ENCODE assay signal across 14 cellular contexts in genomic region chr18:23938046-23938756, GRCh38.
A peak's percentile ranks its signal among the peaks of the same experiment; 100 is the strongest.
DNase-seq lines count a peak whose midpoint lies in the region; ATAC-seq and TF ChIP-seq lines count a peak whose summit lies in the region.
"Had no signal": no experiment of that assay in that cellular context is flagged by ENCODE, and none has a peak within 500 bp of the region (broad histone marks: within the 10 kb centered on the region; RNA-seq: fewer than 3 reads in every experiment).

No MANE protein-coding gene starts in this region.

- peak overlapping the region; percentile 25 for H3K4me3 Mint-ChIP-seq in activated T-helper 17 cell treated with anti-CD3 and anti-CD28 coated beads, Interleukin-2, amount 50 U/mL, for 72 hours

- peak; percentile 62 for ATAC-seq in HG03095 (IDR thresholded peaks at IDR 0.05; ENCODE audit: unreplicated experiment)
- ATAC-seq in activated T-helper 17 cell treated with anti-CD3 and anti-CD28 coated beads, Interleukin-2, amount 50 U/mL, for 72 hours (replicated peaks): peak; percentile 55
- no peak for ATAC-seq in HG03378 (IDR thresholded peaks at IDR 0.05; ENCODE audit: unreplicated experiment)

- intact Hi-C loops in testis (cut with DNase I; ENCODE audit: low total_unique reads): no loop called here

- peaks cover 36% of the 10 kb centered on the region for H3K4me1 Mint-ChIP-seq in activated T-helper 17 cell treated with anti-CD3 and anti-CD28 coated beads, Interleukin-2, amount 50 U/mL, for 72 hours

- H3K4me3 ChIP-seq in testis: no peak overlapping the region
- H3K4me3 ChIP-seq: colonic mucosa, ovary had no signal

- no peaks in the 10 kb centered on the region for H3K9me3 Mint-ChIP-seq in activated T-helper 17 cell treated with anti-CD3 and anti-CD28 coated beads, Interleukin-2, amount 50 U/mL, for 72 hours

- H3K4me1 ChIP-seq in testis: no peaks in the 10 kb centered on the region
- H3K4me1 ChIP-seq: colonic mucosa had no signal

- H3K36me3 Mint-ChIP-seq in activated T-helper 17 cell treated with anti-CD3 and anti-CD28 coated beads, Interleukin-2, amount 50 U/mL, for 72 hours (ENCODE audit: low read depth): no peaks in the 10 kb centered on the region

- DNase-seq in activated naive CD4-positive, alpha-beta T cell treated with Interleukin-2 at 50 U/mL for 16 hours: peak; percentile 9
- DNase-seq in activated naive CD4-positive, alpha-beta T cell (lab: John Stamatoyannopoulos, UW): no peak
- DNase-seq in testis: peak; percentile 22
- no peak for DNase-seq in stimulated activated CD4-positive, alpha-beta T cell treated with anti-CD3 and anti-CD28 coated beads, Interleukin-4, amount 100 ng/mL, for 24 hours
- DNase-seq in NCI-H2196 (lab: John Stamatoyannopoulos, UW; ENCODE audit: unreplicated experiment): no peak
- DNase-seq: activated T-cell treated with anti-CD3 and anti-CD28 coated beads, Interleukin-2, amount 50 U/mL, for 48 hours; colonic mucosa; mammary epithelial cell; NCI-H345; ovary had no signal

- TF ChIP-seq POLR2A in testis (IDR thresholded peaks at IDR 0.05): no peak

- no peaks in the 10 kb centered on the region for H3K27me3 Mint-ChIP-seq in activated T-helper 17 cell treated with anti-CD3 and anti-CD28 coated beads, Interleukin-2, amount 50 U/mL, for 72 hours

- H3K27me3 ChIP-seq in testis: no peaks in the 10 kb centered on the region
- H3K27me3 ChIP-seq: colonic mucosa, ovary had no signal

- no peaks in the 10 kb centered on the region for H3K36me3 ChIP-seq in testis (ENCODE audit: low read depth, missing control alignments)
- H3K36me3 ChIP-seq: colonic mucosa, ovary had no signal

- WGBS in testis, 2 donors: 66 to 83% methylated on average over 11 of the region's 11 CpGs

- H3K27ac Mint-ChIP-seq in activated T-helper 17 cell treated with anti-CD3 and anti-CD28 coated beads, Interleukin-2, amount 50 U/mL, for 72 hours: no peak overlapping the region

- no peaks in the 10 kb centered on the region for H3K9me3 ChIP-seq in testis
- H3K9me3 ChIP-seq: colonic mucosa, ovary had no signal

- H3K27ac ChIP-seq in testis: no peak overlapping the region
- H3K27ac ChIP-seq: colonic mucosa, ovary, RWPE1 had no signal

- TF ChIP-seq CTCF in testis (IDR thresholded peaks at IDR 0.05): no peak

Comparison
In these comparisons a context has a peak if more than half of its experiments do, and no peak if none do; other contexts are left out.
1. DNase-seq: peak in activated naive CD4-positive, alpha-beta T cell treated with Interleukin-2 at 50 U/mL for 16 hours (single experiment) and testis (single experiment); none in activated naive CD4-positive, alpha-beta T cell (0 of 4), stimulated activated CD4-positive, alpha-beta T cell treated with anti-CD3 and anti-CD28 coated beads, Interleukin-4, amount 100 ng/mL, for 24 hours (single experiment) and NCI-H2196 (single experiment).